17 cellular contexts compared by ENCODE assay signal in the genomic region with DNA sequence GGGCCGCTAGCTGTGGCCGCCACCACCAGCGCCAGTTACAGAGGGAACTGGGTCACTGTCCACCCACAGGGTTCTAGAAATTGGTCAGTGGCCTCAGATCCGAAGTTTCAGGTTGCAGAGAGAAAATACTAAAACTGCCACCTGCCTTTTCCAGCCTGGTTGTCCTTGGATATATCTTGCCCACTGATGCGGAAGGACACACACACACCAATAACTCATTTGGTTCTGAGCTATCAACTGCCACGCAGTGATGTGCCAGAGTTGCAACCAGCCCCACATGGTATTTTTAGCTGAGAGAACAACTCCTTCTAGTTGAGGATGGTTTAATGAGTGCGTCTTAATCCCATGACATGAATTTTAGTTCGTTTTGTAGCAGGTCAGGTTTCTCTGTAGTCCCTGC.
DNase-seq lines count a peak whose midpoint lies in the region.
"Had no signal": no experiment of that assay in that cellular context is flagged by ENCODE, and none has a peak within 500 bp of the region (broad histone marks: within the 10 kb centered on the region; RNA-seq: fewer than 3 reads in every experiment).

No MANE protein-coding gene starts in this region.

- no peak overlapping the region for H3K4me3 Mint-ChIP-seq in immature natural killer cell
- H3K4me3 Mint-ChIP-seq: CD4-positive, alpha-beta memory T cell had no signal

- H3K4me1 Mint-ChIP-seq in immature natural killer cell, result peaks cover 4 to 5% of the 10 kb centered on the region in 2 donors

- H3K9me3 Mint-ChIP-seq in immature natural killer cell, result no peaks in the 10 kb centered on the region
- H3K9me3 Mint-ChIP-seq: CD4-positive, alpha-beta memory T cell had no signal

- no peaks in the 10 kb centered on the region for H3K36me3 Mint-ChIP-seq in immature natural killer cell
- H3K36me3 Mint-ChIP-seq: CD4-positive, alpha-beta memory T cell had no signal

- DNase-seq in NCI-H526 (lab: John Stamatoyannopoulos, UW) (peak; percentile 4 to 50), NCI-H526 treated with DMSO at 0.1 percent for 48 hours (lab: John Stamatoyannopoulos, UW) (no peak), COR-L47 (lab: John Stamatoyannopoulos, UW) (peak; percentile 30), NCI-H2171 (lab: John Stamatoyannopoulos, UW) (peak; percentile 23), kidney tubule cell (ENCODE audit: low spot score) (peak; percentile 8), SIG-M5 (lab: John Stamatoyannopoulos, UW) (no peak), SW480 (ENCODE audit: low spot score) (no peak), immature natural killer cell (no peak)
- DNase-seq: 8988T; CD4-positive, alpha-beta memory T cell; DND-41; HCEC 1CT; IMR-90; NCI-H1105; NCI-H187; NCI-H774; Peyer's patch had no signal

- no peak overlapping the region for H3K27ac Mint-ChIP-seq in immature natural killer cell
- H3K27ac Mint-ChIP-seq: CD4-positive, alpha-beta memory T cell had no signal

- H3K27me3 Mint-ChIP-seq in immature natural killer cell (ENCODE audit: low read depth in 3 of 3), result peaks cover 0 to 5% (median 2%) of the 10 kb centered on the region in 3 donors

Comparison
In these comparisons a context has a peak if more than half of its experiments do, and no peak if none do; other contexts are left out.
1. DNase-seq: peak in NCI-H526 (2 of 2), COR-L47 (single experiment), NCI-H2171 (single experiment) and kidney tubule cell (single experiment); none in NCI-H526 treated with DMSO at 0.1 percent for 48 hours (single experiment), SIG-M5 (single experiment), SW480 (single experiment) and immature natural killer cell (0 of 3).